In the genomic region with DNA sequence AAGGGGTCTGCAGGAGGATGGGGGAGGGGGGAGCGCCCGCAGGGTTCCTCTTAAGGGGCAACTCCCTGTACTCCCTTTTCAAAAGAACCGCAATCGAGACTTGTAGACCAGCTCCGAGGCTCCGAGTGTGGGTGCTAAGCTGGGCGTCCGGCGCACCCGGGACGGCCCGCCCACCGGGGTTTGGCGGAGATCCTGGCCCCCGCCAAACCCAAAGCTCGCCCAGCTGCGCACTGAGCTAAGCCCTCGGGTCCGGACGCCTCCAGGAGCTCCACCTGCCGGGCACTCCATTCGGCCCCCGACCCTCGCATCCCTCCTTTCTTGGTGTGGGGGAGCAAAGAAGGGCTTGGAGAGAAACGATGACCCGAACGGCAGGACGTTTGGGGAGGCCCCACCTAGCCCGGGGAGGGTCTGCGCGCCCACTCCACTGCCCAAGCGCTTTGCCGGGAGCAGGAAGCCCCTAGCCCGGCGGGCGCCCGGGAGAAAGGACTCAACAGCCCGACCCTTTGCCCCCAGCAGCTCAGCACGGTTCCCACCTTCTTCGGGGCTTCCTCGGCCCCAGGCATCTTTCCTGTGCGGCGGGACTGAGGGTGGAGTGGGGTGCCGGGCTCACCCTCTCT, we compare ENCODE assay signal across 8 cellular contexts. TPM values are rescaled to one million over a fixed set of nuclear protein-coding genes. Genes with fewer than 3 reads are reported as not detected.
DNase-seq lines count a peak whose midpoint lies in the region; TF ChIP-seq lines count a peak whose summit lies in the region.

No MANE protein-coding gene starts in this region.

- peak overlapping the region; percentile 66 to 80 (median 75) for H3K27ac ChIP-seq in transverse colon

- no peaks in the 10 kb centered on the region for H3K9me3 ChIP-seq in transverse colon

- H3K27me3 ChIP-seq in transverse colon, result peaks cover 25% of the 10 kb centered on the region

- intact Hi-C loops in lower leg skin (cut with DNase I; ENCODE audit: low total_unique reads), result no loop called here
- intact Hi-C loops in transverse colon (cut with DNase I; ENCODE audit: low total_unique reads), result loop anchor here (5.0 kb wide), 1 partner anchor 1299 kb away; no protein-coding TSS in a partner anchor

- no peak for TF ChIP-seq CTCF in lower leg skin (IDR thresholded peaks at IDR 0.05)
- TF ChIP-seq CTCF in transverse colon (IDR thresholded peaks at IDR 0.05), result peak in 1 of 5 experiments; percentile 18

- H3K4me3 ChIP-seq in lower leg skin (ENCODE audit: low read depth, poor library complexity, severe bottlenecking), result peak overlapping the region; percentile 52
- peak overlapping the region; percentile 20 to 51 (median 50) for H3K4me3 ChIP-seq in transverse colon

- TF ChIP-seq POLR2A in lower leg skin (IDR thresholded peaks at IDR 0.05) (no peak), transverse colon (IDR thresholded peaks at IDR 0.05) (no peak)

- no peaks in the 10 kb centered on the region for H3K36me3 ChIP-seq in transverse colon

- no peak for TF ChIP-seq EP300 in transverse colon (IDR thresholded peaks at IDR 0.05; ENCODE audit: low read depth)

- DNase-seq in NCI-H146 (lab: John Stamatoyannopoulos, UW) (peak; percentile 34), NCI-H146 treated with DMSO at 0.1 percent for 48 hours (lab: John Stamatoyannopoulos, UW; ENCODE audit: unreplicated experiment) (no peak), cerebellum (ENCODE audit: low spot score) (peak; percentile 50), lower leg skin (ENCODE audit: low spot score in 2 of 2) (peak in 1 of 2 donors; percentile 87), transverse colon (peak; percentile 24), NOMO-1 treated with dmso at 0.1 percent for 144 hours (lab: John Stamatoyannopoulos, UW; ENCODE audit: unreplicated experiment) (no peak), SK-N-DZ (ENCODE audit: low spot score) (no peak)
- DNase-seq in activated CD4-positive, CD25-positive, alpha-beta regulatory T cell (lab: John Stamatoyannopoulos, UW), result no peak

- 0 to 1% methylated on average over 32 to 39 of the region's 44 CpGs for WGBS in lower leg skin, 2 donors
- 0 to 4% methylated on average over 2 to 30 of the region's 44 CpGs for WGBS in transverse colon (ENCODE audit: low coverage in 1 of 2), 2 donors

- in situ Hi-C loops in transverse colon (cut with MboI; ENCODE audit: low pct_ligation_motif_present in 1 of 4, low pct_unique_long_range_greater_than_20kb in 1 of 4, low sequenced_read_pairs in 3 of 4), result no loop called here

- peaks cover 9 to 32% (median 21%) of the 10 kb centered on the region in 4 donors for H3K4me1 ChIP-seq in transverse colon

RNA-seq across cellular contexts. Expression of a gene that starts 0.6 kb away (rescaled TPM):
- 9.8 TPM for total RNA-seq in cerebellum
- total RNA-seq in lower leg skin, result 10 to 100 TPM; 10.9 to 19.4 (median 14.3) TPM
- 10 to 100 TPM; 12.2 to 42.6 (median 13.2) TPM for total RNA-seq in transverse colon
- polyA plus RNA-seq in SK-N-DZ (2014; cell fraction: cytosol; rRNA removed), result 0.06 and 0.48 TPM in 2 replicates
- 1.8 TPM in 2 replicates for polyA plus RNA-seq in SK-N-DZ (2014; cell fraction: nucleus; rRNA removed)

Comparison
In these comparisons a context has a peak if more than half of its experiments do, and no peak if none do; other contexts are left out.
1. DNase-seq: peak in NCI-H146 (single experiment), cerebellum (single experiment) and transverse colon (single experiment); none in NCI-H146 treated with DMSO at 0.1 percent for 48 hours (single experiment), NOMO-1 treated with dmso at 0.1 percent for 144 hours (single experiment), activated CD4-positive, CD25-positive, alpha-beta regulatory T cell (0 of 4) and SK-N-DZ (single experiment).